ENCODE assay signal across 8 cellular contexts in the genomic region with DNA sequence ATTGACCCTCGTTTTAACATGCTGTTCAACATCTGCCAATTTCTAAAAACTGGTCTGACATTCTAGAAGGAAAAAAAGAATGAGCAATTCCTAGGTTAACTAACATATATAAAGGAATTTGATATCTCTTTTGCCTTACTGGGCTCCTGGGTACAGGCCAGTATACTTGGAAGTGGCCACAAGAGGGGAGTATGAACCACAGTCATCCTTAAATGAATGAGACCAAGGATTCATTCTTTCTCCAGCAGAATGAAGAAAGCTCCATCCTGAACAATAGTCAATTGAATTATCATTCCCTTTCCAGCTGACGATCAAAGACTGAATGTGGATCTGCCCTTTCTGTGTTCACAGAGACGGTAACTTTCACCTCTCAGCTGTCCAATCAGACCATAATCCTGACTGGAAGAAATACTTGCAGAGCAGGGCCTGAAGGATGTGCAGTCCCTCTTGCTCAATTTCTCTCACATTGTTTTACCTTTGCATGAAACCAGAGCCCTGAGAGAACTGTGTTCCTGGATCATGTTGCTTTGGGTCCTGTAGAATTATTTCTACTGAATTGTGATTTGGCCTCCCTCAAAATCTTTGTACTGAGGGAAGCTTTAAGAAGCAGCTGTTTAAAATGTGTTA. TPM values are rescaled to one million over a fixed set of nuclear protein-coding genes. Genes with fewer than 3 reads are reported as not detected.
A peak's percentile ranks its signal among the peaks of the same experiment; 100 is the strongest.
DNase-seq lines count a peak whose midpoint lies in the region; ATAC-seq and TF ChIP-seq lines count a peak whose summit lies in the region.

No MANE protein-coding gene starts in this region.

- H3K4me3 Mint-ChIP-seq in natural killer cell, result no peak overlapping the region

- no peaks in the 10 kb centered on the region for H3K36me3 Mint-ChIP-seq in natural killer cell

- H3K9me3 Mint-ChIP-seq in natural killer cell, result no peaks in the 10 kb centered on the region

- H3K4me3 ChIP-seq in cardiac fibroblast (replicated peaks in 1 of 2; ENCODE audit: low read depth in 2 of 2, low read length in 2 of 2), result no peak overlapping the region

- no peaks in the 10 kb centered on the region for H3K4me1 Mint-ChIP-seq in natural killer cell

- ATAC-seq in GM18873 (IDR thresholded peaks at IDR 0.05; ENCODE audit: low FRiP score, unreplicated experiment) (no peak), natural killer cell (no peak), GM21737 (IDR thresholded peaks at IDR 0.05; ENCODE audit: unreplicated experiment) (no peak)

- peak; percentile 56 for DNase-seq in DMS53 (lab: John Stamatoyannopoulos, UW)
- DNase-seq in LoVo (ENCODE audit: low spot score), result peak; percentile 28
- peak; percentile 77 to 83 for DNase-seq in cardiac fibroblast (ENCODE audit: low read depth in 2 of 2)
- DNase-seq in medulla oblongata (ENCODE audit: extremely low spot score), result peak; percentile 84
- no peak for DNase-seq in occipital lobe (lab: John Stamatoyannopoulos, UW)
- DNase-seq in natural killer cell, result no peak

- H3K27ac Mint-ChIP-seq in natural killer cell, result no peak overlapping the region

- H3K27me3 Mint-ChIP-seq in natural killer cell (ENCODE audit: low read depth in 2 of 2), result peaks cover 0 to 5% of the 10 kb centered on the region in 2 donors

- intact Hi-C loops in natural killer cell (cut with micrococcal nuclease), result no loop called here

- TF ChIP-seq CTCF in cardiac fibroblast (IDR thresholded peaks at IDR 0.05; ENCODE audit: low read depth, low read length), result peak; percentile 62
- TF ChIP-seq CTCF in natural killer cell (IDR thresholded peaks at IDR 0.05), result no peak

RNA-seq across cellular contexts. Expression of gene SPARCL1, which starts 14.8 kb away (rescaled TPM):
- total RNA-seq in occipital lobe, result 54.9 TPM
- not detected for total RNA-seq in natural killer cell

Comparison
In these comparisons a context has a peak if more than half of its experiments do, and no peak if none do; other contexts are left out.
1. DNase-seq: peak in DMS53 (single experiment), LoVo (single experiment), cardiac fibroblast (2 of 2) and medulla oblongata (single experiment); none in occipital lobe (single experiment) and natural killer cell (single experiment).
2. RNA of gene SPARCL1, which starts 14.8 kb away (total RNA-seq): 54.9 TPM in occipital lobe (single experiment); not detected in natural killer cell; every median in the first group is over 10 times any median in the second.